In genomic region chr1:221793439-221794078, GRCh38 we compare ENCODE assay signal across 9 cellular contexts. TPM values are rescaled to one million over a fixed set of nuclear protein-coding genes. Genes with fewer than 3 reads are reported as not detected.
DNase-seq lines count a peak whose midpoint lies in the region; ATAC-seq, FAIRE-seq and TF ChIP-seq lines count a peak whose summit lies in the region.
"Had no signal": no experiment of that assay in that cellular context is flagged by ENCODE, and none has a peak within 500 bp of the region (broad histone marks: within the 10 kb centered on the region; RNA-seq: fewer than 3 reads in every experiment).

No MANE protein-coding gene starts in this region.

- no peak for TF ChIP-seq CTCF in pancreas (IDR thresholded peaks at IDR 0.05)
- TF ChIP-seq CTCF in ascending aorta (IDR thresholded peaks at IDR 0.05), result no peak
- no peak for TF ChIP-seq CTCF in BE2C (IDR thresholded peaks at IDR 0.05; ENCODE audit: low read depth, low read length)

- DNase-seq in activated CD4-positive, CD25-positive, alpha-beta regulatory T cell (lab: John Stamatoyannopoulos, UW), result no peak
- peak; percentile 39 for DNase-seq in M059J (ENCODE audit: low read depth)
- DNase-seq in pancreas, result peak in 5 of 6 donors; percentile 30 to 57 (median 48)
- no peak for DNase-seq in ascending aorta (ENCODE audit: low spot score in 2 of 2)
- no peak for DNase-seq in BE2C
- DNase-seq in dedifferentiated amniotic fluid mesenchymal stem cell (ENCODE audit: extremely low spot score), result no peak
- DNase-seq: thyroid gland had no signal

- H3K4me3 ChIP-seq in pancreas (no peak overlapping the region), ascending aorta (no peak overlapping the region), BE2C (ENCODE audit: low read depth, low read length) (no peak overlapping the region)
- H3K4me3 ChIP-seq: thyroid gland had no signal

- intact Hi-C loops in pancreas (cut with DNase I) (no loop called here), ascending aorta (cut with DNase I) (no loop called here)

- H3K27me3 ChIP-seq in pancreas, result no peaks in the 10 kb centered on the region
- H3K27me3 ChIP-seq in ascending aorta, result no peaks in the 10 kb centered on the region
- H3K27me3 ChIP-seq in BE2C, result no peaks in the 10 kb centered on the region
- H3K27me3 ChIP-seq: thyroid gland had no signal

- H3K9me3 ChIP-seq in pancreas (no peaks in the 10 kb centered on the region), ascending aorta (no peaks in the 10 kb centered on the region), BE2C (no peaks in the 10 kb centered on the region)
- H3K9me3 ChIP-seq: thyroid gland had no signal

- H3K27ac ChIP-seq in pancreas, result no peak overlapping the region
- H3K27ac ChIP-seq in ascending aorta, result no peak overlapping the region
- H3K27ac ChIP-seq: thyroid gland had no signal

- WGBS in pancreas, 2 donors, result 71 to 73% methylated on average over 3 of the region's 3 CpGs

- ATAC-seq in activated CD4-positive, CD25-positive, alpha-beta regulatory T cell treated with anti-CD3 and anti-CD28 coated beads, Interleukin-2, amount 50 U/mL, for 24 hours, result peak; percentile 14 to 33
- ATAC-seq in HG02588 (IDR thresholded peaks at IDR 0.05; ENCODE audit: unreplicated experiment) (peak; percentile 77), pancreas (peak; percentile 85 to 98 (median 91))

- FAIRE-seq in pancreas (lab: Jason Lieb, UNC), result no peak

- H3K4me1 ChIP-seq in pancreas, result no peaks in the 10 kb centered on the region
- H3K4me1 ChIP-seq in ascending aorta, result no peaks in the 10 kb centered on the region
- H3K4me1 ChIP-seq in BE2C, result no peaks in the 10 kb centered on the region
- H3K4me1 ChIP-seq: thyroid gland had no signal

- H3K36me3 ChIP-seq in pancreas (no peaks in the 10 kb centered on the region), ascending aorta (no peaks in the 10 kb centered on the region), BE2C (no peaks in the 10 kb centered on the region)
- H3K36me3 ChIP-seq: thyroid gland had no signal

RNA-seq across cellular contexts. Expression of gene DUSP10, which starts 51.7 kb away (rescaled TPM):
- total RNA-seq in M059J (2014; rRNA removed; shearing (Covaris generic)), result 44.3 and 51.8 TPM in 2 replicates
- total RNA-seq in pancreas (10 to 100 TPM in 4 of 6 donors, 1 to 10 TPM in 2; 6.3 to 14.5 (median 10.6) TPM), ascending aorta (5.7 TPM)
- polyA plus RNA-seq in pancreas, result 1 to 10 TPM; 4.7 to 8.4 TPM
- 17.0 TPM for polyA plus RNA-seq in BE2C (2012; ENCODE audit: insufficient read depth, insufficient read length, low read depth)

Comparison
In these comparisons a context has a peak if more than half of its experiments do, and no peak if none do; other contexts are left out.
1. ATAC-seq: peak in every context shown above with its lines; median percentile 91 in pancreas; 77 in HG02588; 24 in activated CD4-positive, CD25-positive, alpha-beta regulatory T cell treated with anti-CD3 and anti-CD28 coated beads, Interleukin-2, amount 50 U/mL, for 24 hours.
2. DNase-seq: peak in M059J (single experiment) and pancreas (5 of 6); none in activated CD4-positive, CD25-positive, alpha-beta regulatory T cell (0 of 4), ascending aorta (0 of 2), BE2C (single experiment) and dedifferentiated amniotic fluid mesenchymal stem cell (single experiment).